17 cellular contexts compared by ENCODE assay signal in the genomic region with DNA sequence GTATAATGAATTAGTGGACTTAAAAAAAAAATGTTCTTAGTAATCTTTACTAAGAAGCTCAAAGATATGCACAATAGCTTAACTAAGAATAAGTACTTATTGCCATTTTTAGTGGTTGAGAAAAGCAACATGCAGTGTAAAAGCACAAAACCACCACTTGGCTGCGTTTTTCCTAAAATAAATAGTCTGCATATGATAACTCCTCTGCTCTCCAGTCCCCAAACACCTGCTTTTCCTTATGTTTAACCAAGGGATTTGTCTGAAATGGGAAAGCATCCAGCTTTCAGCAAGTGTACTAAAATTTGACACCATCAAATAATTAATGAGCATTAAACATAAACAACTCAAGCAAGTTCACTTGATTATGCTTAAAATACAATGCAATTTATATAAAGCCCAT. TPM values are rescaled to one million over a fixed set of nuclear protein-coding genes. Genes with fewer than 3 reads are reported as not detected.
DNase-seq lines count a peak whose midpoint lies in the region; ATAC-seq, FAIRE-seq and TF ChIP-seq lines count a peak whose summit lies in the region.
"Had no signal": no experiment of that assay in that cellular context is flagged by ENCODE, and none has a peak within 500 bp of the region (broad histone marks: within the 10 kb centered on the region; RNA-seq: fewer than 3 reads in every experiment).

No MANE protein-coding gene starts in this region.

- CTCF ChIA-PET in IMR-90 (lab: Yijun Ruan, JAX) = interaction anchor here (0.6 to 0.7 kb wide), 2 partner anchors 15 to 114 kb away, joined by 3 to 4 read pairs; no protein-coding TSS in a partner anchor

- dilution Hi-C loops in IMR-90 (cut with HindIII; ENCODE audit: low sequenced_read_pairs, unreplicated experiment) = no loop called here

- H2BK120ac ChIP-seq in IMR-90 (ENCODE audit: low read depth, low read length) = no peak overlapping the region

- in situ Hi-C loops in IMR-90 (cut with MboI; ENCODE audit: low sequenced_read_pairs) = no loop called here

- H3K27me3 ChIP-seq in IMR-90 (ENCODE audit: control insufficient read depth, insufficient read depth, low read length) (no peaks in the 10 kb centered on the region), pancreas (no peaks in the 10 kb centered on the region), aorta (ENCODE audit: control insufficient read depth in 1 of 2, insufficient read depth in 2 of 2, low read length in 1 of 2) (no peaks in the 10 kb centered on the region)
- H3K27me3 ChIP-seq: right lobe of liver, vagina had no signal

- H2AK9ac ChIP-seq in IMR-90 (replicated peaks; ENCODE audit: low read depth, low read length, poor library complexity) = no peak overlapping the region

- ATAC-seq in IMR-90 (ENCODE audit: low read depth) (0 out of 2 replicates have a peak, but pooled peaks have one; percentile 23), pancreas (peak; percentile 37 to 64 (median 42)), aorta (ENCODE audit: low FRiP score) (no peak), HG02981 (IDR thresholded peaks at IDR 0.05; ENCODE audit: unreplicated experiment) (no peak)
- ATAC-seq: activated T-cell treated with anti-CD3 and anti-CD28 coated beads, Interleukin-2, amount 50 U/mL, for 4 hours; right lobe of liver had no signal

- no peak overlapping the region for H3K4ac ChIP-seq in IMR-90 (ENCODE audit: low read depth, low read length)

- H3K9me3 ChIP-seq in IMR-90 (ENCODE audit: control insufficient read depth, insufficient read depth, low read length) (no peaks in the 10 kb centered on the region), pancreas (no peaks in the 10 kb centered on the region), aorta (ENCODE audit: control insufficient read depth, low read length) (no peaks in the 10 kb centered on the region)
- H3K9me3 ChIP-seq: right lobe of liver, vagina had no signal

- no TSS peak for BruUV-seq in IMR-90 (replicated peaks; lab: Mats Ljungman, UMichigan)

- FAIRE-seq in pancreas (lab: Jason Lieb, UNC) (no peak), RCC 7860 (lab: Jason Lieb, UNC) (no peak)

- H3K18ac ChIP-seq in IMR-90 (ENCODE audit: low read depth, low read length) = no peak overlapping the region

- H3K9me1 ChIP-seq in IMR-90 (ENCODE audit: insufficient read depth, low read length) = no peaks in the 10 kb centered on the region; the same call in 1 of the 2 replicates

- H3K36me3 ChIP-seq in IMR-90 (ENCODE audit: control insufficient read depth, insufficient read depth, low read length) = peaks cover 10% of the 10 kb centered on the region
- H3K36me3 ChIP-seq in pancreas = no peaks in the 10 kb centered on the region
- peaks cover 0 to 4% of the 10 kb centered on the region in 2 donors for H3K36me3 ChIP-seq in aorta (ENCODE audit: control insufficient read depth in 1 of 2, insufficient read depth in 2 of 2, low read length in 1 of 2)

- peaks cover 4 to 10% of the 10 kb centered on the region in 2 experiments; a peak in 2 of 4 replicates for H3K79me1 ChIP-seq in IMR-90 (ENCODE audit: low read depth in 1 of 2, low read length in 2 of 2)

- no peak overlapping the region for H2AK5ac ChIP-seq in IMR-90 (ENCODE audit: low read depth, low read length)

- DNase-seq in IMR-90 (peak; percentile 46), NCI-H2081 (lab: John Stamatoyannopoulos, UW) (peak; percentile 71 to 91), astrocyte of the hippocampus (ENCODE audit: low read depth, low spot score) (peak; percentile 9), pancreas (no peak), RCC 7860 (ENCODE audit: low spot score) (no peak), aorta (no peak)
- DNase-seq: activated CD4-positive, alpha-beta T cell treated with anti-CD3 and anti-CD28 coated beads, Interleukin-2, amount 10 ng/mL, durations not matched to agents 24 days and 14 days; activated T-cell treated with anti-CD3 and anti-CD28 coated beads, Interleukin-2, amount 50 U/mL, for 4 hours; amniotic stem cell; KG1; NCI-H226; nephron progenitor cell; right lobe of liver; stimulated activated naive CD4-positive, alpha-beta T cell had no signal

- no peak overlapping the region for H2BK20ac ChIP-seq in IMR-90 (ENCODE audit: low read depth, low read length)

- no peak overlapping the region for H2AFZ ChIP-seq in IMR-90 (replicated peaks; ENCODE audit: low read length, poor library complexity)

- H4K5ac ChIP-seq in IMR-90 (ENCODE audit: low read depth, low read length) = no peak overlapping the region

- no peak overlapping the region for H4K91ac ChIP-seq in IMR-90 (ENCODE audit: insufficient read depth, low read depth, low read length)

- no peak overlapping the region for H3K23ac ChIP-seq in IMR-90 (ENCODE audit: low read depth, low read length)

- H4K8ac ChIP-seq in IMR-90 (ENCODE audit: low read depth in 2 of 2, low read length in 2 of 2) = no peak overlapping the region

- 0 out of 2 replicates have a peak, but pooled peaks cover 1% of the 10 kb centered on the region for H3K4me1 ChIP-seq in IMR-90 (ENCODE audit: control insufficient read depth, insufficient read depth, low read length)
- peaks cover 10 to 15% (median 11%) of the 10 kb centered on the region in 3 donors for H3K4me1 ChIP-seq in pancreas
- H3K4me1 ChIP-seq in aorta (ENCODE audit: control insufficient read depth in 1 of 2, insufficient read depth in 2 of 2, low read length in 2 of 2) = no peaks in the 10 kb centered on the region
- H3K4me1 ChIP-seq: right lobe of liver, vagina had no signal

- TF ChIP-seq POLR2A in IMR-90 (IDR thresholded peaks at IDR 0.05; ENCODE audit: low read depth, low read length) = no peak

- no peak overlapping the region for H3K9ac ChIP-seq in IMR-90 (ENCODE audit: low read depth, low read length)

- H2BK15ac ChIP-seq in IMR-90 (ENCODE audit: low read depth, low read length) = no peak overlapping the region

- H2BK5ac ChIP-seq in IMR-90 (ENCODE audit: low read depth, low read length, poor library complexity, severe bottlenecking) = no peak overlapping the region

- intact Hi-C loops in IMR-90 (cut with micrococcal nuclease) (loop anchor here (5.0 kb wide), 1 partner anchor 138 kb away; no protein-coding TSS in a partner anchor), pancreas (cut with DNase I) (no loop called here), aorta (cut with DNase I) (no loop called here)

- no CpG with 5 or more reads among the region's 1 CpG for WGBS in IMR-90 (ENCODE audit: extremely low coverage in 2 of 2, insufficient read length in 1 of 2), 2 experiments
- 43 to 46% methylated on average over 1 of the region's 1 CpG for WGBS in pancreas, 2 donors
- 12 to 17% methylated on average over 1 of the region's 1 CpG for WGBS in aorta, 2 donors

- peak overlapping the region; percentile 31; the same call in 1 of the 2 replicates for H3K4me2 ChIP-seq in IMR-90 (ENCODE audit: low read depth, low read length)

- H4K20me1 ChIP-seq in IMR-90 (ENCODE audit: insufficient read depth, low read length) = no peaks in the 10 kb centered on the region

- H3K4me3 ChIP-seq in IMR-90 (ENCODE audit: insufficient read depth, low read depth, low read length) (no peak overlapping the region), pancreas (no peak overlapping the region), aorta (ENCODE audit: low read length in 2 of 2) (no peak overlapping the region)
- H3K4me3 ChIP-seq: right lobe of liver, vagina had no signal

- H3K27ac ChIP-seq in IMR-90 (ENCODE audit: insufficient read depth, low read length) (no peak overlapping the region), pancreas (no peak overlapping the region), aorta (ENCODE audit: low read depth in 1 of 2, low read length in 2 of 2) (no peak overlapping the region)
- H3K27ac ChIP-seq: C4-2B, right lobe of liver, vagina had no signal

- no peak for TF ChIP-seq RAD21 in IMR-90 (IDR thresholded peaks at IDR 0.05; ENCODE audit: low read length)

- POLR2A ChIA-PET in IMR-90 (lab: Charles Lee; ENCODE audit: unreplicated experiment) = no interaction called here

- H3K14ac ChIP-seq in IMR-90 (replicated peaks; ENCODE audit: low read depth, low read length) = no peak overlapping the region

- H3K56ac ChIP-seq in IMR-90 (ENCODE audit: extremely low read depth, insufficient read depth, low read length) = no peak overlapping the region

- TF ChIP-seq CTCF in IMR-90 (conservative IDR thresholded peaks at IDR 0.05; ENCODE audit: low read depth, low read length) = no peak
- TF ChIP-seq CTCF in pancreas (IDR thresholded peaks at IDR 0.05) = no peak

TF ChIP-seq in IMR-90, 13 proteins besides CTCF, POLR2A, EP300 and RAD21 (continues in another document):
- TF ChIP-seq MAZ (IDR thresholded peaks at IDR 0.05; ENCODE audit: borderline replicate concordance, low read depth, low read length) (no peak), MXI1 (IDR thresholded peaks at IDR 0.05; ENCODE audit: borderline replicate concordance, low read depth, low read length) (no peak), NFE2L2 (IDR thresholded peaks at IDR 0.05; ENCODE audit: low read depth, low read length) (no peak), SMC3 (IDR thresholded peaks at IDR 0.05; ENCODE audit: low read depth, low read length) (no peak)
- TF ChIP-seq, protein P1, sequence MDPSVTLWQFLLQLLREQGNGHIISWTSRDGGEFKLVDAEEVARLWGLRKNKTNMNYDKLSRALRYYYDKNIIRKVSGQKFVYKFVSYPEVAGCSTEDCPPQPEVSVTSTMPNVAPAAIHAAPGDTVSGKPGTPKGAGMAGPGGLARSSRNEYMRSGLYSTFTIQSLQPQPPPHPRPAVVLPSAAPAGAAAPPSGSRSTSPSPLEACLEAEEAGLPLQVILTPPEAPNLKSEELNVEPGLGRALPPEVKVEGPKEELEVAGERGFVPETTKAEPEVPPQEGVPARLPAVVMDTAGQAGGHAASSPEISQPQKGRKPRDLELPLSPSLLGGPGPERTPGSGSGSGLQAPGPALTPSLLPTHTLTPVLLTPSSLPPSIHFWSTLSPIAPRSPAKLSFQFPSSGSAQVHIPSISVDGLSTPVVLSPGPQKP (IDR thresholded peaks at IDR 0.05; ENCODE audit: borderline replicate concordance, low read depth, low read length) = no peak

RNA-seq across cellular contexts. Expression of a gene that starts 41.4 kb away (rescaled TPM):
- total RNA-seq in IMR-90 (2012; rRNA removed) (27.2 and 30.0 TPM in 2 replicates), pancreas (10 to 100 TPM in 4 of 6 donors, 1 to 10 TPM in 2; 9.0 to 15.5 (median 11.2) TPM), aorta (10 to 100 TPM; 60.0 to 89.0 TPM)
- polyA plus RNA-seq in IMR-90 (2012; rRNA removed) (14.7 and 21.8 TPM in 2 replicates), pancreas (10 to 100 TPM in 1 of 2 donors, 1 to 10 TPM in 1; 10.0 to 18.9 TPM), aorta (10 to 100 TPM; 63.0 to 74.6 TPM)
- polyA plus RNA-seq in IMR-90 (2012; cell fraction: cytosol; rRNA removed) = 2.0 and 12.5 TPM in 2 replicates
- 9.5 and 13.0 TPM in 2 replicates for polyA plus RNA-seq in IMR-90 (2012; cell fraction: nucleus; rRNA removed; ENCODE audit: low replicate concordance)

RNA-seq across cellular contexts. Expression of a gene that starts 46.7 kb away (rescaled TPM):
- total RNA-seq in IMR-90 (2012; rRNA removed) = 31.0 and 40.0 TPM in 2 replicates
- 19.3 and 22.0 TPM in 2 replicates for polyA plus RNA-seq in IMR-90 (2012; rRNA removed)
- 21.0 and 52.9 TPM in 2 replicates for polyA plus RNA-seq in IMR-90 (2012; cell fraction: cytosol; rRNA removed)
- 23.5 and 27.5 TPM in 2 replicates for polyA plus RNA-seq in IMR-90 (2012; cell fraction: nucleus; rRNA removed; ENCODE audit: low replicate concordance)
- total RNA-seq in pancreas = 10 to 100 TPM in 2 of 6 donors, 1 to 10 TPM in 4; 7.0 to 16.0 (median 8.7) TPM
- polyA plus RNA-seq in pancreas = 10 to 100 TPM in 1 of 2 donors, 1 to 10 TPM in 1; 8.6 to 10.2 TPM
- 10 to 100 TPM; 29.5 to 48.9 TPM for total RNA-seq in aorta
- polyA plus RNA-seq in aorta = 10 to 100 TPM; 16.2 to 33.0 TPM

Comparison
In these comparisons a context has a peak if more than half of its experiments do, and no peak if none do; other contexts are left out.
1. ATAC-seq: peak in IMR-90 (single experiment) and pancreas (4 of 4); none in aorta (single experiment) and HG02981 (single experiment).
2. DNase-seq: peak in IMR-90 (single experiment), NCI-H2081 (2 of 2) and astrocyte of the hippocampus (single experiment); none in pancreas (0 of 6), RCC 7860 (single experiment) and aorta (0 of 2).